In genomic region chr1:94237291-94238226, GRCh38 we compare ENCODE assay signal across 8 cellular contexts. TPM values are rescaled to one million over a fixed set of nuclear protein-coding genes. Genes with fewer than 3 reads are reported as not detected.
DNase-seq lines count a peak whose midpoint lies in the region; ATAC-seq and TF ChIP-seq lines count a peak whose summit lies in the region.

A gene with protein sequence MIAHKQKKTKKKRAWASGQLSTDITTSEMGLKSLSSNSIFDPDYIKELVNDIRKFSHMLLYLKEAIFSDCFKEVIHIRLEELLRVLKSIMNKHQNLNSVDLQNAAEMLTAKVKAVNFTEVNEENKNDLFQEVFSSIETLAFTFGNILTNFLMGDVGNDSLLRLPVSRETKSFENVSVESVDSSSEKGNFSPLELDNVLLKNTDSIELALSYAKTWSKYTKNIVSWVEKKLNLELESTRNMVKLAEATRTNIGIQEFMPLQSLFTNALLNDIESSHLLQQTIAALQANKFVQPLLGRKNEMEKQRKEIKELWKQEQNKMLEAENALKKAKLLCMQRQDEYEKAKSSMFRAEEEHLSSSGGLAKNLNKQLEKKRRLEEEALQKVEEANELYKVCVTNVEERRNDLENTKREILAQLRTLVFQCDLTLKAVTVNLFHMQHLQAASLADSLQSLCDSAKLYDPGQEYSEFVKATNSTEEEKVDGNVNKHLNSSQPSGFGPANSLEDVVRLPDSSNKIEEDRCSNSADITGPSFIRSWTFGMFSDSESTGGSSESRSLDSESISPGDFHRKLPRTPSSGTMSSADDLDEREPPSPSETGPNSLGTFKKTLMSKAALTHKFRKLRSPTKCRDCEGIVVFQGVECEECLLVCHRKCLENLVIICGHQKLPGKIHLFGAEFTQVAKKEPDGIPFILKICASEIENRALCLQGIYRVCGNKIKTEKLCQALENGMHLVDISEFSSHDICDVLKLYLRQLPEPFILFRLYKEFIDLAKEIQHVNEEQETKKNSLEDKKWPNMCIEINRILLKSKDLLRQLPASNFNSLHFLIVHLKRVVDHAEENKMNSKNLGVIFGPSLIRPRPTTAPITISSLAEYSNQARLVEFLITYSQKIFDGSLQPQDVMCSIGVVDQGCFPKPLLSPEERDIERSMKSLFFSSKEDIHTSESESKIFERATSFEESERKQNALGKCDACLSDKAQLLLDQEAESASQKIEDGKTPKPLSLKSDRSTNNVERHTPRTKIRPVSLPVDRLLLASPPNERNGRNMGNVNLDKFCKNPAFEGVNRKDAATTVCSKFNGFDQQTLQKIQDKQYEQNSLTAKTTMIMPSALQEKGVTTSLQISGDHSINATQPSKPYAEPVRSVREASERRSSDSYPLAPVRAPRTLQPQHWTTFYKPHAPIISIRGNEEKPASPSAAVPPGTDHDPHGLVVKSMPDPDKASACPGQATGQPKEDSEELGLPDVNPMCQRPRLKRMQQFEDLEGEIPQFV (minus strand): TSS chr1:94237584. CDS start chr1:94231611, 5,973 bp downstream.

- CTCF ChIA-PET in WTC11 (lab: Charles Lee) = interaction anchor here (0.5 to 3.8 kb wide), 23 partner anchors 10 to 1374 kb away, joined by 3 to 72 read pairs (median 4); no protein-coding TSS in a partner anchor

- H3K9me3 Mint-ChIP-seq in WTC11 = peaks cover 5% of the 10 kb centered on the region; the same call in 1 of the 2 replicates
- H3K9me3 Mint-ChIP-seq in dendritic cell treated with granulocyte-macrophage colony-stimulating factor and Interleukin-4, amounts not matched to agents 40 ng/mL and 50 ng/mL, for 4 days = no peaks in the 10 kb centered on the region

- in situ Hi-C loops in G401 (cut with HindIII; ENCODE audit: low sequenced_read_pairs) = no loop called here

- DNase-seq in G401 (ENCODE audit: low spot score) = peak; percentile 83
- DNase-seq in HCEC 1CT = peak; percentile 77
- peak; percentile 82 for DNase-seq in NCI-H1105 treated with DMSO at 0.1 percent for 48 hours (lab: John Stamatoyannopoulos, UW)
- peak; percentile 92 for DNase-seq in WTC11 (ENCODE audit: low spot score)
- peak; percentile 38 to 94 for DNase-seq in lower leg skin (ENCODE audit: low spot score in 2 of 2)
- DNase-seq in stimulated activated CD4-positive, alpha-beta T cell treated with anti-CD3 and anti-CD28 coated beads, Interleukin-4, amount 100 ng/mL, for 4 hours = peak; percentile 33 to 65
- DNase-seq in UCSD-AML1 (lab: John Stamatoyannopoulos, UW; ENCODE audit: unreplicated experiment) = no peak

- TF ChIP-seq CTCF in WTC11 (IDR thresholded peaks at IDR 0.05) (no peak), lower leg skin (IDR thresholded peaks at IDR 0.05) (no peak)

- H3K4me1 Mint-ChIP-seq in WTC11 = peaks cover 24% of the 10 kb centered on the region
- H3K4me1 Mint-ChIP-seq in dendritic cell treated with granulocyte-macrophage colony-stimulating factor and Interleukin-4, amounts not matched to agents 40 ng/mL and 50 ng/mL, for 4 days (ENCODE audit: low read depth) = peaks cover 20% of the 10 kb centered on the region

- TF ChIP-seq POLR2A in lower leg skin (IDR thresholded peaks at IDR 0.05) = peak in 1 of 2 donors; percentile 67

- H3K36me3 Mint-ChIP-seq in WTC11 = no peaks in the 10 kb centered on the region
- no peaks in the 10 kb centered on the region for H3K36me3 Mint-ChIP-seq in dendritic cell treated with granulocyte-macrophage colony-stimulating factor and Interleukin-4, amounts not matched to agents 40 ng/mL and 50 ng/mL, for 4 days (ENCODE audit: low read depth)

- H3K27ac Mint-ChIP-seq in WTC11 = peak within 1 kb of the TSS; percentile 41; the same call in 1 of the 2 replicates
- H3K27ac Mint-ChIP-seq in dendritic cell treated with granulocyte-macrophage colony-stimulating factor and Interleukin-4, amounts not matched to agents 40 ng/mL and 50 ng/mL, for 4 days = no peak within 1 kb of the TSS

- peak within 1 kb of the TSS; percentile 79 for H3K4me3 Mint-ChIP-seq in WTC11
- peak within 1 kb of the TSS; percentile 76 for H3K4me3 Mint-ChIP-seq in dendritic cell treated with granulocyte-macrophage colony-stimulating factor and Interleukin-4, amounts not matched to agents 40 ng/mL and 50 ng/mL, for 4 days

- intact Hi-C loops in dendritic cell treated with granulocyte-macrophage colony-stimulating factor and Interleukin-4, amounts not matched to agents 40 ng/mL and 50 ng/mL, for 4 days (cut with micrococcal nuclease) = no loop called here
- intact Hi-C loops in lower leg skin (cut with DNase I; ENCODE audit: low total_unique reads) = loop anchor here (5.0 kb wide), 1 partner anchor 100 kb away; no protein-coding TSS in a partner anchor

- H3K4me3 ChIP-seq in lower leg skin (ENCODE audit: low read depth, poor library complexity, severe bottlenecking) = peak within 1 kb of the TSS; percentile 74

- POLR2A ChIA-PET in WTC11 (lab: Charles Lee) = interaction anchor here (0.7 to 2.2 kb wide), 3 partner anchors 10 to 189 kb away, joined by 4 to 15 read pairs (median 11); no protein-coding TSS in a partner anchor

- WGBS in lower leg skin, 2 donors = 5 to 10% methylated on average over 44 to 84 of the region's 88 CpGs

- peak; percentile 89 for ATAC-seq in WTC11

- peaks cover 65% of the 10 kb centered on the region for H3K27me3 Mint-ChIP-seq in WTC11 (ENCODE audit: low read depth)
- H3K27me3 Mint-ChIP-seq in dendritic cell treated with granulocyte-macrophage colony-stimulating factor and Interleukin-4, amounts not matched to agents 40 ng/mL and 50 ng/mL, for 4 days = peaks cover 77% of the 10 kb centered on the region

TF ChIP-seq in WTC11, 78 proteins besides CTCF, POLR2A, EP300 and RAD21:
- no peak for TF ChIP-seq SMAD3 (CRISPR knock-in tag; IDR thresholded peaks at IDR 0.05; ENCODE audit: borderline replicate concordance)
- no peak for TF ChIP-seq OVOL2 (CRISPR knock-in tag; IDR thresholded peaks at IDR 0.05; ENCODE audit: borderline replicate concordance)
- TF ChIP-seq ZNF423 (CRISPR knock-in tag; IDR thresholded peaks at IDR 0.05) = no peak
- no peak for TF ChIP-seq MXD4 (CRISPR knock-in tag; IDR thresholded peaks at IDR 0.05; ENCODE audit: borderline replicate concordance)
- TF ChIP-seq GRHL2 (CRISPR knock-in tag; IDR thresholded peaks at IDR 0.05; ENCODE audit: insufficient replicate concordance, severe bottlenecking) = no peak
- 0 out of 2 replicates have a peak, but pooled peaks have one; percentile 12 for TF ChIP-seq TEAD1 (CRISPR knock-in tag; IDR thresholded peaks at IDR 0.05)
- no peak for TF ChIP-seq ELF4 (CRISPR knock-in tag; IDR thresholded peaks at IDR 0.05; ENCODE audit: low read depth)
- 0 out of 2 replicates have a peak, but pooled peaks have one; percentile 24 for TF ChIP-seq ZBTB21 (CRISPR knock-in tag; IDR thresholded peaks at IDR 0.05; ENCODE audit: borderline replicate concordance)
- TF ChIP-seq RORB (CRISPR knock-in tag; IDR thresholded peaks at IDR 0.05) = no peak
- TF ChIP-seq GTF2I (CRISPR knock-in tag; conservative IDR thresholded peaks at IDR 0.05) = no peak
- no peak for TF ChIP-seq ZNF671 (CRISPR knock-in tag; IDR thresholded peaks at IDR 0.05)
- no peak for TF ChIP-seq EMX1 (CRISPR knock-in tag; IDR thresholded peaks at IDR 0.05)
- TF ChIP-seq FOXK1 (CRISPR knock-in tag; IDR thresholded peaks at IDR 0.05) = no peak
- peak; percentile 30; the same call in 1 of the 2 replicates for TF ChIP-seq GABPB1 (CRISPR knock-in tag; IDR thresholded peaks at IDR 0.05)
- no peak for TF ChIP-seq ATF1 (CRISPR knock-in tag; IDR thresholded peaks at IDR 0.05)
- TF ChIP-seq, protein P1, sequence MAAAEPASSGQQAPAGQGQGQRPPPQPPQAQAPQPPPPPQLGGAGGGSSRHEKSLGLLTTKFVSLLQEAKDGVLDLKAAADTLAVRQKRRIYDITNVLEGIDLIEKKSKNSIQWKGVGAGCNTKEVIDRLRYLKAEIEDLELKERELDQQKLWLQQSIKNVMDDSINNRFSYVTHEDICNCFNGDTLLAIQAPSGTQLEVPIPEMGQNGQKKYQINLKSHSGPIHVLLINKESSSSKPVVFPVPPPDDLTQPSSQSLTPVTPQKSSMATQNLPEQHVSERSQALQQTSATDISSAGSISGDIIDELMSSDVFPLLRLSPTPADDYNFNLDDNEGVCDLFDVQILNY (CRISPR knock-in tag; IDR thresholded peaks at IDR 0.05) = 0 out of 2 replicates have a peak, but pooled peaks have one; percentile 49
- TF ChIP-seq, protein P2, sequence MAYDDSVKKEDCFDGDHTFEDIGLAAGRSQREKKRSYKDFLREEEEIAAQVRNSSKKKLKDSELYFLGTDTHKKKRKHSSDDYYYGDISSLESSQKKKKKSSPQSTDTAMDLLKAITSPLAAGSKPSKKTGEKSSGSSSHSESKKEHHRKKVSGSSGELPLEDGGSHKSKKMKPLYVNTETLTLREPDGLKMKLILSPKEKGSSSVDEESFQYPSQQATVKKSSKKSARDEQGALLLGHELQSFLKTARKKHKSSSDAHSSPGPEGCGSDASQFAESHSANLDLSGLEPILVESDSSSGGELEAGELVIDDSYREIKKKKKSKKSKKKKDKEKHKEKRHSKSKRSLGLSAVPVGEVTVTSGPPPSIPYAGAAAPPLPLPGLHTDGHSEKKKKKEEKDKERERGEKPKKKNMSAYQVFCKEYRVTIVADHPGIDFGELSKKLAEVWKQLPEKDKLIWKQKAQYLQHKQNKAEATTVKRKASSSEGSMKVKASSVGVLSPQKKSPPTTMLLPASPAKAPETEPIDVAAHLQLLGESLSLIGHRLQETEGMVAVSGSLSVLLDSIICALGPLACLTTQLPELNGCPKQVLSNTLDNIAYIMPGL (CRISPR knock-in tag; IDR thresholded peaks at IDR 0.05) = peak; percentile 63; the same call in 1 of the 2 replicates
- TF ChIP-seq SP1 (CRISPR knock-in tag; conservative IDR thresholded peaks at IDR 0.05) = peak; percentile 73
- peak; percentile 85 for TF ChIP-seq FOXP1 (CRISPR knock-in tag; IDR thresholded peaks at IDR 0.05; ENCODE audit: borderline replicate concordance)

RNA-seq across cellular contexts. Expression of the gene that starts here (rescaled TPM):
- total RNA-seq in G401 (2014; rRNA removed; shearing (Covaris generic)) = 1.2 TPM in 2 replicates
- total RNA-seq in WTC11 (2021) = 3.5 to 6.6 TPM (median 4.4 TPM) in 3 replicates
- total RNA-seq in lower leg skin = 10 to 100 TPM; 30.1 to 49.5 (median 33.9) TPM
